ENCODE assay signal across 9 cellular contexts in genomic region chr18:9066817-9067306, GRCh38. TPM values are rescaled to one million over a fixed set of nuclear protein-coding genes. Genes with fewer than 3 reads are reported as not detected.
DNase-seq lines count a peak whose midpoint lies in the region; ATAC-seq, FAIRE-seq and TF ChIP-seq lines count a peak whose summit lies in the region.
"Had no signal": no experiment of that assay in that cellular context is flagged by ENCODE, and none has a peak within 500 bp of the region (broad histone marks: within the 10 kb centered on the region; RNA-seq: fewer than 3 reads in every experiment).

No MANE protein-coding gene starts in this region.

- H3K27ac Mint-ChIP-seq in dendritic cell treated with granulocyte-macrophage colony-stimulating factor and Interleukin-4, amounts not matched to agents 40 ng/mL and 50 ng/mL, for 4 days, result peak overlapping the region; percentile 2

- H3K27me3 ChIP-seq in right atrium auricular region (no peaks in the 10 kb centered on the region), prostate gland (replicated peaks; ENCODE audit: insufficient read depth) (no peaks in the 10 kb centered on the region)

- no peaks in the 10 kb centered on the region for H3K4me1 ChIP-seq in right atrium auricular region
- H3K4me1 ChIP-seq in prostate gland (replicated peaks), result no peaks in the 10 kb centered on the region

- intact Hi-C loops in dendritic cell treated with granulocyte-macrophage colony-stimulating factor and Interleukin-4, amounts not matched to agents 40 ng/mL and 50 ng/mL, for 4 days (cut with micrococcal nuclease), result no loop called here
- intact Hi-C loops in prostate gland (cut with DNase I), result no loop called here

- no peaks in the 10 kb centered on the region for H3K9me3 ChIP-seq in right atrium auricular region
- H3K9me3 ChIP-seq in prostate gland, result no peaks in the 10 kb centered on the region

- H3K4me3 ChIP-seq in right atrium auricular region (no peak overlapping the region), prostate gland (no peak overlapping the region)

- ATAC-seq in GM18520 (IDR thresholded peaks at IDR 0.05; ENCODE audit: unreplicated experiment) (peak; percentile 62), GM21360 (IDR thresholded peaks at IDR 0.05; ENCODE audit: unreplicated experiment) (peak; percentile 57), HG03103 (IDR thresholded peaks at IDR 0.05; ENCODE audit: low read depth, unreplicated experiment) (peak; percentile 58)

- TF ChIP-seq CTCF in right atrium auricular region (IDR thresholded peaks at IDR 0.05) (no peak), prostate gland (IDR thresholded peaks at IDR 0.05) (no peak)

- H3K27me3 Mint-ChIP-seq in dendritic cell treated with granulocyte-macrophage colony-stimulating factor and Interleukin-4, amounts not matched to agents 40 ng/mL and 50 ng/mL, for 4 days, result no peaks in the 10 kb centered on the region

- DNase-seq in GM03348 (ENCODE audit: low spot score), result no peak
- no peak for DNase-seq in urothelium cell line (ENCODE audit: low spot score)
- DNase-seq in right atrium auricular region (ENCODE audit: low spot score), result no peak
- DNase-seq in prostate gland (ENCODE audit: low spot score), result no peak
- DNase-seq: anterior cingulate cortex had no signal

- no peak overlapping the region for H3K27ac ChIP-seq in right atrium auricular region
- no peak overlapping the region for H3K27ac ChIP-seq in prostate gland

- peaks cover 70% of the 10 kb centered on the region for H3K4me1 Mint-ChIP-seq in dendritic cell treated with granulocyte-macrophage colony-stimulating factor and Interleukin-4, amounts not matched to agents 40 ng/mL and 50 ng/mL, for 4 days (ENCODE audit: low read depth)

- H3K36me3 ChIP-seq in right atrium auricular region, result no peaks in the 10 kb centered on the region
- no peaks in the 10 kb centered on the region for H3K36me3 ChIP-seq in prostate gland

- FAIRE-seq in urothelium cell line (lab: Jason Lieb, UNC), result no peak

- TF ChIP-seq POLR2A in prostate gland (IDR thresholded peaks at IDR 0.05), result no peak

- H3K9me3 Mint-ChIP-seq in dendritic cell treated with granulocyte-macrophage colony-stimulating factor and Interleukin-4, amounts not matched to agents 40 ng/mL and 50 ng/mL, for 4 days, result no peaks in the 10 kb centered on the region

- over 99% methylated on average over 5 of the region's 5 CpGs for WGBS in prostate gland

- H3K4me3 Mint-ChIP-seq in dendritic cell treated with granulocyte-macrophage colony-stimulating factor and Interleukin-4, amounts not matched to agents 40 ng/mL and 50 ng/mL, for 4 days, result no peak overlapping the region

- H3K36me3 Mint-ChIP-seq in dendritic cell treated with granulocyte-macrophage colony-stimulating factor and Interleukin-4, amounts not matched to agents 40 ng/mL and 50 ng/mL, for 4 days (ENCODE audit: low read depth), result no peaks in the 10 kb centered on the region

RNA-seq across cellular contexts. Expression of gene NDUFV2, which starts 35.6 kb away (rescaled TPM):
- total RNA-seq in right atrium auricular region (100 to 1,000 TPM; 167 to 225 TPM), prostate gland (100 to 1,000 TPM; 114 to 161 TPM)
